Comparison of ENCODE assay signal across 17 cellular contexts in genomic region chr9:111559000-111559610, GRCh38. TPM values are rescaled to one million over a fixed set of nuclear protein-coding genes. Genes with fewer than 3 reads are reported as not detected.
DNase-seq lines count a peak whose midpoint lies in the region; ATAC-seq and TF ChIP-seq lines count a peak whose summit lies in the region.
"Had no signal": no experiment of that assay in that cellular context is flagged by ENCODE, and none has a peak within 500 bp of the region (broad histone marks: within the 10 kb centered on the region; RNA-seq: fewer than 3 reads in every experiment).

No MANE protein-coding gene starts in this region.

- no peaks in the 10 kb centered on the region for H3K4me1 Mint-ChIP-seq in activated T-cell treated with anti-CD3 and anti-CD28 coated beads, Interleukin-2, amount 50 U/mL, for 24 hours (ENCODE audit: low read depth)

- TF ChIP-seq CTCF in cardiac fibroblast (IDR thresholded peaks at IDR 0.05; ENCODE audit: low read depth, low read length) = no peak
- no peak for TF ChIP-seq CTCF in SK-N-SH (IDR thresholded peaks at IDR 0.05)
- no peak for TF ChIP-seq CTCF in ovary (IDR thresholded peaks at IDR 0.05)

- CTCF ChIA-PET in SK-N-SH (lab: Yijun Ruan, JAX) = no interaction called here

- ATAC-seq in left lobe of liver = peak; percentile 63
- ATAC-seq: activated CD8-positive, alpha-beta T cell treated with anti-CD3 and anti-CD28 coated beads for 36 hours; psoas muscle had no signal

- H3K4me1 ChIP-seq in SK-N-SH (ENCODE audit: control insufficient read depth in 1 of 2, insufficient read depth in 2 of 2, low read depth in 1 of 2, low read length in 1 of 2) (no peaks in the 10 kb centered on the region), ovary (ENCODE audit: insufficient read depth) (no peaks in the 10 kb centered on the region)
- H3K4me1 ChIP-seq: psoas muscle, upper lobe of left lung had no signal

- H3K27me3 Mint-ChIP-seq in activated T-cell treated with anti-CD3 and anti-CD28 coated beads, Interleukin-2, amount 50 U/mL, for 24 hours = no peaks in the 10 kb centered on the region
- H3K27me3 Mint-ChIP-seq: activated CD8-positive, alpha-beta T cell treated with anti-CD3 and anti-CD28 coated beads for 36 hours had no signal

- H3K36me3 Mint-ChIP-seq in activated T-cell treated with anti-CD3 and anti-CD28 coated beads, Interleukin-2, amount 50 U/mL, for 24 hours (ENCODE audit: low read depth) = peaks cover 53% of the 10 kb centered on the region

- TF ChIP-seq POLR2A in ovary (IDR thresholded peaks at IDR 0.05) = no peak

- peaks cover 3% of the 10 kb centered on the region for H3F3A ChIP-seq in SK-N-SH (replicated peaks; ENCODE audit: insufficient read depth)

- H2AFZ ChIP-seq in SK-N-SH (ENCODE audit: low read depth) = no peak overlapping the region

- H3K9ac ChIP-seq in SK-N-SH = no peak overlapping the region

- H3K4me2 ChIP-seq in SK-N-SH = no peak overlapping the region

- peaks cover 0 to 14% of the 10 kb centered on the region in 2 experiments for H3K36me3 ChIP-seq in SK-N-SH (replicated peaks in 1 of 2; ENCODE audit: control insufficient read depth in 1 of 2, insufficient read depth in 2 of 2, low read length in 1 of 2)
- no peaks in the 10 kb centered on the region for H3K36me3 ChIP-seq in ovary

- peaks cover 59% of the 10 kb centered on the region for H3K9me3 Mint-ChIP-seq in activated T-cell treated with anti-CD3 and anti-CD28 coated beads, Interleukin-2, amount 50 U/mL, for 24 hours

- H3K9me2 ChIP-seq in SK-N-SH = no peaks in the 10 kb centered on the region

- H3K9me3 ChIP-seq in SK-N-SH (no peaks in the 10 kb centered on the region), ovary (peaks cover 0 to 4% of the 10 kb centered on the region in 2 donors)
- H3K9me3 ChIP-seq: psoas muscle had no signal

- intact Hi-C loops in ovary (cut with DNase I) = no loop called here

- H4K20me1 ChIP-seq in SK-N-SH (ENCODE audit: insufficient read depth) = no peaks in the 10 kb centered on the region

- no peak overlapping the region for H3K27ac Mint-ChIP-seq in activated T-cell treated with anti-CD3 and anti-CD28 coated beads, Interleukin-2, amount 50 U/mL, for 24 hours
- H3K27ac Mint-ChIP-seq: activated CD8-positive, alpha-beta T cell treated with anti-CD3 and anti-CD28 coated beads for 36 hours; HFFc6 had no signal

- H3K27ac ChIP-seq in SK-N-SH (ENCODE audit: low read depth in 2 of 2, low read length in 1 of 2) = no peak overlapping the region
- no peak overlapping the region for H3K27ac ChIP-seq in ovary
- H3K27ac ChIP-seq: psoas muscle, upper lobe of left lung had no signal

- H3K4me3 Mint-ChIP-seq in activated T-cell treated with anti-CD3 and anti-CD28 coated beads, Interleukin-2, amount 50 U/mL, for 24 hours = no peak overlapping the region
- H3K4me3 Mint-ChIP-seq: activated CD8-positive, alpha-beta T cell treated with anti-CD3 and anti-CD28 coated beads for 36 hours; HFFc6 had no signal

- DNase-seq in AG08395 (ENCODE audit: low spot score) = peak; percentile 12
- DNase-seq in LHCN-M2 (ENCODE audit: low read depth) = peak; percentile 45
- peak; percentile 32 to 69 for DNase-seq in cardiac fibroblast (ENCODE audit: low read depth in 2 of 2)
- DNase-seq in left lobe of liver (ENCODE audit: low spot score) = no peak
- no peak for DNase-seq in SK-N-SH
- DNase-seq in ovary = no peak
- DNase-seq in GM19238 (ENCODE audit: insufficient read length, low spot score) = no peak
- DNase-seq in activated T-cell treated with anti-CD3 and anti-CD28 coated beads, Interleukin-2, amount 50 U/mL, for 24 hours = no peak
- DNase-seq: activated CD8-positive, alpha-beta T cell treated with anti-CD3 and anti-CD28 coated beads for 36 hours; activated effector memory CD4-positive, alpha-beta T cell treated with Interleukin-2 at 50 U/mL for 16 hours; HFFc6; midbrain; NCI-H1092 treated with DMSO at 0.1 percent for 48 hours; NCI-H510A treated with DMSO at 0.1 percent for 48 hours; psoas muscle; T1000; upper lobe of left lung had no signal

- H3K4me3 ChIP-seq in cardiac fibroblast (replicated peaks in 1 of 2; ENCODE audit: low read depth in 2 of 2, low read length in 2 of 2) (no peak overlapping the region), SK-N-SH (ENCODE audit: low read depth in 2 of 2, low read length in 1 of 2) (no peak overlapping the region), ovary (no peak overlapping the region)
- H3K4me3 ChIP-seq: psoas muscle, upper lobe of left lung had no signal

- 77% methylated on average over 7 of the region's 7 CpGs for WGBS in SK-N-SH (ENCODE audit: low lambda C conversion rate)
- WGBS in ovary, 3 donors = 86 to 95% (median 91%) methylated on average over 7 of the region's 7 CpGs

- no peaks in the 10 kb centered on the region for H3K79me2 ChIP-seq in SK-N-SH (ENCODE audit: insufficient read depth)

- POLR2A ChIA-PET in SK-N-SH (lab: Yijun Ruan, JAX) = no interaction called here

- H3K27me3 ChIP-seq in SK-N-SH (ENCODE audit: insufficient read depth) (no peaks in the 10 kb centered on the region), ovary (no peaks in the 10 kb centered on the region)
- H3K27me3 ChIP-seq: upper lobe of left lung had no signal

- TF ChIP-seq EP300 in SK-N-SH (IDR thresholded peaks at IDR 0.05; ENCODE audit: borderline replicate concordance in 1 of 2, low read depth in 1 of 2, low read length in 1 of 2) (no peak), ovary (IDR thresholded peaks at IDR 0.05) (no peak)

- no peak for TF ChIP-seq RAD21 in SK-N-SH (IDR thresholded peaks at IDR 0.05; ENCODE audit: low read length)

TF ChIP-seq in SK-N-SH, 30 proteins besides CTCF, POLR2A, EP300 and RAD21:
- TF ChIP-seq RXRA (IDR thresholded peaks at IDR 0.05; ENCODE audit: borderline replicate concordance, low read depth) = no peak
- TF ChIP-seq, protein P1, sequence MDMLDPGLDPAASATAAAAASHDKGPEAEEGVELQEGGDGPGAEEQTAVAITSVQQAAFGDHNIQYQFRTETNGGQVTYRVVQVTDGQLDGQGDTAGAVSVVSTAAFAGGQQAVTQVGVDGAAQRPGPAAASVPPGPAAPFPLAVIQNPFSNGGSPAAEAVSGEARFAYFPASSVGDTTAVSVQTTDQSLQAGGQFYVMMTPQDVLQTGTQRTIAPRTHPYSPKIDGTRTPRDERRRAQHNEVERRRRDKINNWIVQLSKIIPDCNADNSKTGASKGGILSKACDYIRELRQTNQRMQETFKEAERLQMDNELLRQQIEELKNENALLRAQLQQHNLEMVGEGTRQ (IDR thresholded peaks at IDR 0.05; ENCODE audit: borderline replicate concordance, low read depth, low read length) = no peak
- no peak for TF ChIP-seq NFIC (IDR thresholded peaks at IDR 0.05; ENCODE audit: borderline replicate concordance)
- TF ChIP-seq GATA2 (CRISPR knock-in tag; IDR thresholded peaks at IDR 0.05) = no peak
- no peak for TF ChIP-seq FOXJ3 (CRISPR knock-in tag; IDR thresholded peaks at IDR 0.05)
- TF ChIP-seq MAX (IDR thresholded peaks at IDR 0.05; ENCODE audit: low read depth) = no peak
- TF ChIP-seq FOXM1 (IDR thresholded peaks at IDR 0.05; ENCODE audit: low read depth) = no peak

RNA-seq across cellular contexts. Expression of gene ZNF483, which starts 34.1 kb away (rescaled TPM):
- total RNA-seq in LHCN-M2 (2014; rRNA removed) (0.75 and 1.0 TPM in 2 replicates), left lobe of liver (0.53 TPM), ovary (10 to 100 TPM; 21.1 to 55.5 (median 34.5) TPM)
- 0.26 TPM for polyA plus RNA-seq in LHCN-M2 (2012)
- polyA plus RNA-seq in SK-N-SH (2012; rRNA removed) (0.53 and 0.60 TPM in 2 replicates), ovary (1 to 10 TPM; 3.2 to 5.0 TPM)
- 0.55 and 0.67 TPM in 2 replicates for polyA plus RNA-seq in SK-N-SH (2012; cell fraction: cytosol; rRNA removed)
- 0.47 and 1.0 TPM in 2 replicates for polyA plus RNA-seq in SK-N-SH (2012; cell fraction: nucleus; rRNA removed)

RNA-seq across cellular contexts. Expression of gene PTGR1, which starts 40.3 kb away (rescaled TPM):
- 82.7 and 89.7 TPM in 2 replicates for total RNA-seq in LHCN-M2 (2014; rRNA removed)
- polyA plus RNA-seq in LHCN-M2 (2012) = 93.9 TPM
- 526 TPM for total RNA-seq in left lobe of liver
- polyA plus RNA-seq in SK-N-SH (2012; rRNA removed) = 33.0 and 38.4 TPM in 2 replicates
- polyA plus RNA-seq in SK-N-SH (2012; cell fraction: cytosol; rRNA removed) = 43.4 and 51.2 TPM in 2 replicates
- 13.4 and 20.9 TPM in 2 replicates for polyA plus RNA-seq in SK-N-SH (2012; cell fraction: nucleus; rRNA removed)
- total RNA-seq in ovary = 10 to 100 TPM; 21.5 to 45.3 (median 31.5) TPM
- 10 to 100 TPM in 1 of 2 donors, 1 to 10 TPM in 1; 7.3 to 16.7 TPM for polyA plus RNA-seq in ovary

Comparison
In these comparisons a context has a peak if more than half of its experiments do, and no peak if none do; other contexts are left out.
1. DNase-seq: peak in AG08395 (single experiment), LHCN-M2 (single experiment) and cardiac fibroblast (2 of 2); none in left lobe of liver (single experiment), SK-N-SH (single experiment), ovary (0 of 5), GM19238 (single experiment) and activated T-cell treated with anti-CD3 and anti-CD28 coated beads, Interleukin-2, amount 50 U/mL, for 24 hours (single experiment).
2. RNA of gene ZNF483, which starts 34.1 kb away (total RNA-seq): 21.1 to 55.5 TPM in ovary; 0.75 to 1.0 TPM in LHCN-M2 and 0.53 TPM in left lobe of liver (single experiment); every median in the first group is over 10 times any median in the second.